ENCODE assay signal across 15 cellular contexts in genomic region chr1:93595266-93595665, GRCh38.
DNase-seq lines count a peak whose midpoint lies in the region; FAIRE-seq and TF ChIP-seq lines count a peak whose summit lies in the region.
"Had no signal": no experiment of that assay in that cellular context is flagged by ENCODE, and none has a peak within 500 bp of the region (broad histone marks: within the 10 kb centered on the region; RNA-seq: fewer than 3 reads in every experiment).

No MANE protein-coding gene starts in this region.

- TF ChIP-seq POLR2A in GM12891 (IDR thresholded peaks at IDR 0.05; ENCODE audit: low read depth, low read length), result no peak

- H3K27me3 Mint-ChIP-seq in immature natural killer cell (ENCODE audit: low read depth in 3 of 3), result peaks cover 0 to 2% (median 2%) of the 10 kb centered on the region in 3 donors
- no peaks in the 10 kb centered on the region for H3K27me3 Mint-ChIP-seq in osteocyte (ENCODE audit: unreplicated experiment)
- H3K27me3 Mint-ChIP-seq: activated naive CD8-positive, alpha-beta T cell had no signal

- H3K27ac Mint-ChIP-seq in immature natural killer cell (peak overlapping the region in 1 of 6 donors; percentile 36), osteocyte (ENCODE audit: unreplicated experiment) (no peak overlapping the region)
- H3K27ac Mint-ChIP-seq: activated CD8-positive, alpha-beta memory T cell treated with anti-CD3 and anti-CD28 coated beads, Interleukin-2, amount 10 ng/mL, durations not matched to agents 7 days and 5 days; activated naive CD8-positive, alpha-beta T cell; stimulated activated effector memory CD8-positive, alpha-beta T cell treated with anti-CD3 and anti-CD28 coated beads, Interleukin-12 subunit alpha, Interleukin-12 subunit beta, amount 100 ng/mL, for 72 hours had no signal

- TF ChIP-seq CTCF in VCaP (conservative IDR thresholded peaks at IDR 0.05) (no peak), osteocyte (IDR thresholded peaks at IDR 0.05) (no peak)

- FAIRE-seq in GM12891 (lab: Jason Lieb, UNC), result peak; percentile 35

- H3K4me1 Mint-ChIP-seq in immature natural killer cell (peaks cover 19 to 22% of the 10 kb centered on the region in 2 donors), osteocyte (ENCODE audit: unreplicated experiment) (peaks cover 65% of the 10 kb centered on the region)

- no peaks in the 10 kb centered on the region for H3K36me3 Mint-ChIP-seq in immature natural killer cell
- H3K36me3 Mint-ChIP-seq in osteocyte (ENCODE audit: unreplicated experiment), result peaks cover 7% of the 10 kb centered on the region
- H3K36me3 Mint-ChIP-seq: activated CD8-positive, alpha-beta memory T cell treated with anti-CD3 and anti-CD28 coated beads, Interleukin-2, amount 10 ng/mL, durations not matched to agents 7 days and 5 days; activated naive CD8-positive, alpha-beta T cell; stimulated activated effector memory CD8-positive, alpha-beta T cell treated with anti-CD3 and anti-CD28 coated beads, Interleukin-12 subunit alpha, Interleukin-12 subunit beta, amount 100 ng/mL, for 72 hours had no signal

- H3K27ac ChIP-seq in VCaP, result peak overlapping the region; percentile 99; the same call in 1 of the 2 replicates
- H3K27ac ChIP-seq: BLaER1 treated with 17β-estradiol and CSF1 and Interleukin-3, amounts not matched to agents 10 nM and 100 nM had no signal

- no peaks in the 10 kb centered on the region for H3K9me3 Mint-ChIP-seq in immature natural killer cell
- no peaks in the 10 kb centered on the region for H3K9me3 Mint-ChIP-seq in osteocyte (ENCODE audit: unreplicated experiment)
- H3K9me3 Mint-ChIP-seq: stimulated activated effector memory CD8-positive, alpha-beta T cell treated with anti-CD3 and anti-CD28 coated beads, Interleukin-12 subunit alpha, Interleukin-12 subunit beta, amount 100 ng/mL, for 72 hours had no signal

- H3K4me3 Mint-ChIP-seq in immature natural killer cell (no peak overlapping the region), osteocyte (ENCODE audit: unreplicated experiment) (no peak overlapping the region)
- H3K4me3 Mint-ChIP-seq: activated CD8-positive, alpha-beta memory T cell treated with anti-CD3 and anti-CD28 coated beads, Interleukin-2, amount 10 ng/mL, durations not matched to agents 7 days and 5 days; activated naive CD8-positive, alpha-beta T cell; stimulated activated effector memory CD8-positive, alpha-beta T cell treated with anti-CD3 and anti-CD28 coated beads, Interleukin-12 subunit alpha, Interleukin-12 subunit beta, amount 100 ng/mL, for 72 hours had no signal

- intact Hi-C loops in posterior vena cava (cut with DNase I), result loop anchor here in 1 of 2 donors (10.0 kb wide), 1 partner anchor 150 kb away; the partner anchor contains the start of gene FNBP1L

- no peak for DNase-seq in GM12891 (ENCODE audit: insufficient read length, low spot score)
- peak; percentile 51 for DNase-seq in fibroblast of peridontal ligament (ENCODE audit: extremely low read depth)
- DNase-seq in posterior vena cava (ENCODE audit: low spot score), result peak; percentile 47
- no peak for DNase-seq in amygdala (lab: John Stamatoyannopoulos, UW)
- DNase-seq in SW480 (ENCODE audit: low spot score), result no peak
- no peak for DNase-seq in immature natural killer cell
- DNase-seq in osteocyte (ENCODE audit: extremely low spot score, unreplicated experiment), result no peak
- DNase-seq: activated CD8-positive, alpha-beta memory T cell treated with anti-CD3 and anti-CD28 coated beads, Interleukin-2, amount 10 ng/mL, durations not matched to agents 7 days and 5 days; cortex of kidney; GOT3; nucleus accumbens had no signal

TF ChIP-seq in GM12891, 5 proteins besides CTCF, POLR2A, EP300 and RAD21:
- no peak for TF ChIP-seq SPI1 (IDR thresholded peaks at IDR 0.05; ENCODE audit: low read depth, low read length)
- TF ChIP-seq POLR2AphosphoS5 (IDR thresholded peaks at IDR 0.05; ENCODE audit: low read depth, low read length), result no peak
- no peak for TF ChIP-seq PAX5 (IDR thresholded peaks at IDR 0.05; ENCODE audit: insufficient read depth, low read length, severe bottlenecking)
- TF ChIP-seq TAF1 (IDR thresholded peaks at IDR 0.05; ENCODE audit: low read depth, low read length), result no peak
- TF ChIP-seq POU2F2 (IDR thresholded peaks at IDR 0.05; ENCODE audit: low read depth, low read length), result no peak

Comparison
In these comparisons a context has a peak if more than half of its experiments do, and no peak if none do; other contexts are left out.
1. DNase-seq: peak in fibroblast of peridontal ligament (single experiment) and posterior vena cava (single experiment); none in GM12891 (single experiment), amygdala (0 of 56), SW480 (single experiment), immature natural killer cell (0 of 3) and osteocyte (single experiment).